8 cellular contexts compared by ENCODE assay signal in genomic region chr9:131277673-131278420, GRCh38. TPM values are rescaled to one million over a fixed set of nuclear protein-coding genes. Genes with fewer than 3 reads are reported as not detected.
A peak's percentile ranks its signal among the peaks of the same experiment; 100 is the strongest.
DNase-seq lines count a peak whose midpoint lies in the region; ATAC-seq and TF ChIP-seq lines count a peak whose summit lies in the region.

No MANE protein-coding gene starts in this region.

- DNase-seq in GM12865 (ENCODE audit: low read depth) = peak; percentile 83
- DNase-seq in M059J (ENCODE audit: low read depth) = peak; percentile 72
- peak; percentile 89 to 95 for DNase-seq in SHP77 (lab: John Stamatoyannopoulos, UW)
- peak; percentile 49 for DNase-seq in activated gamma-delta T cell treated with anti-CD3 and anti-CD28 coated beads, Interleukin-2, amount 50 U/mL, for 16 hours (ENCODE audit: low read depth)
- peak; percentile 70 to 88 for DNase-seq in foreskin fibroblast
- peak; percentile 77 for DNase-seq in nephron progenitor cell

- H3K4me1 Mint-ChIP-seq in nephron progenitor cell = peaks cover 56% of the 10 kb centered on the region

- peak overlapping the region; percentile 72 for H3K27ac ChIP-seq in temporal lobe (ENCODE audit: low read depth, low read length)

- H3K4me3 Mint-ChIP-seq in nephron progenitor cell = peak overlapping the region; percentile 83

- TF ChIP-seq CTCF in GM12865 (IDR thresholded peaks at IDR 0.05; ENCODE audit: insufficient read depth, low read depth, low read length, missing control alignments) = no peak
- TF ChIP-seq CTCF in foreskin fibroblast (IDR thresholded peaks at IDR 0.05; ENCODE audit: low read depth, low read length) = no peak
- no peak for TF ChIP-seq CTCF in nephron progenitor cell (IDR thresholded peaks at IDR 0.05)

- peaks cover 64% of the 10 kb centered on the region for H3K27me3 Mint-ChIP-seq in nephron progenitor cell (ENCODE audit: low read depth, poor library complexity)

- H3K36me3 Mint-ChIP-seq in nephron progenitor cell (ENCODE audit: low read depth) = no peaks in the 10 kb centered on the region

- no peak for ATAC-seq in HG03196 (IDR thresholded peaks at IDR 0.05; ENCODE audit: unreplicated experiment)

- H3K4me3 ChIP-seq in GM12865 (ENCODE audit: low read depth, low read length) (peak overlapping the region; percentile 68), foreskin fibroblast (ENCODE audit: low read depth in 1 of 2, low read length in 2 of 2) (peak overlapping the region; percentile 29 to 36)

- no peaks in the 10 kb centered on the region for H3K9me3 Mint-ChIP-seq in nephron progenitor cell

- H3K27ac Mint-ChIP-seq in nephron progenitor cell = no peak overlapping the region

RNA-seq across cellular contexts. Expression of gene FAM78A, which starts 1.5 kb away (rescaled TPM):
- 0.49 and 0.71 TPM in 2 replicates for total RNA-seq in M059J (2014; rRNA removed; shearing (Covaris generic))
- 1.2 TPM for total RNA-seq in temporal lobe

RNA-seq across cellular contexts. Expression of gene PLPP7, which starts 11.7 kb away (rescaled TPM):
- total RNA-seq in M059J (2014; rRNA removed; shearing (Covaris generic)) = 2.6 and 3.4 TPM in 2 replicates
- total RNA-seq in temporal lobe = 5.2 TPM
